1 cellular context compared by ENCODE assay signal in the genomic region with DNA sequence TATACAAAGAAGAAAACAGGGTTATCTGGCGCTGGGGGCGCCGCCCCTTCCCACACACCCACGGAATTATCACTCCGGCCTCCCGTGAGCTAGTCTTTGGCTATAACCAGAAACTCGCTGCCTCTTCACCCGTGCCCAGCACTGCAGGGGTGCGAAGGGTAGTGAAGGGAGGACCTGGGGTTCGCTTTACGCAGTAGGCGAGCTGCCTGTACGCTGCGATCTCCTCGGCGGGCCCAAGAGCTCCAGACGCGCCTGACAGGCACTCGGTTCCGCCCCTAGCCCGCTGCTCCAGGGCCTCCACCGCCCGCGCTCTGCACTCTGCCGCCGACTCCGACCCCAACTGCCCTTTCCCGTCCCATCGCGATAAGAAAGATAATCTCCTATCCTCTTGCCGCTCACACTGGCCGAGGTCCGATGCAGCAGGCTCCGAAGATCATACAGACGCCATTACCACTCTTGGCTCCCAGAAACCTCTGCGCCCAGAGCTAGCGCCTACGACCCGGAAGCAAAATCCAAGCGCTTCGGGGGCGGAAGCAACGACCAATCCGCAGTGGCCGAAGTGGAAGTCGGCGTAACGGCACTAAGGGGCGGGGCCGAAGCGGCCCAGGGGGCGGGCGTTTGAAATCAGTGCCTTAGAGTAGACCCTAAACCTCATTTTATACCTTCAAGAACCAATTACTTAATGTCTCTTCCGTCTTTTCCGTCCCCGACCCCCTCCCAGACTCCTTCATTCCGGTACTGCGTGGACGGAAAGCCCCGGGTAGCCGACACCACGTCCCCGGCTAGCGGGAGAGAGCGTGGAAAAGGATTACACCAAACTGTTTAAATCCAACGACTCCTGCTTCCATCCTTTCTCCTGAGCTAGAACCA.
TF ChIP-seq lines count a peak whose summit lies in the region.

A gene (minus strand): TSS at position 458 of the 870 bp plus-strand sequence. CDS start 1,371 bp downstream, outside the sequence.
A gene (plus strand): TSS at position 611 of the 870 bp plus-strand sequence. CDS start 23,664 bp downstream, outside the sequence.

TF ChIP-seq in HepG2, 621 proteins besides CTCF, POLR2A, EP300 and RAD21 (continued from another document and continues in another):
- TF ChIP-seq, protein P1, sequence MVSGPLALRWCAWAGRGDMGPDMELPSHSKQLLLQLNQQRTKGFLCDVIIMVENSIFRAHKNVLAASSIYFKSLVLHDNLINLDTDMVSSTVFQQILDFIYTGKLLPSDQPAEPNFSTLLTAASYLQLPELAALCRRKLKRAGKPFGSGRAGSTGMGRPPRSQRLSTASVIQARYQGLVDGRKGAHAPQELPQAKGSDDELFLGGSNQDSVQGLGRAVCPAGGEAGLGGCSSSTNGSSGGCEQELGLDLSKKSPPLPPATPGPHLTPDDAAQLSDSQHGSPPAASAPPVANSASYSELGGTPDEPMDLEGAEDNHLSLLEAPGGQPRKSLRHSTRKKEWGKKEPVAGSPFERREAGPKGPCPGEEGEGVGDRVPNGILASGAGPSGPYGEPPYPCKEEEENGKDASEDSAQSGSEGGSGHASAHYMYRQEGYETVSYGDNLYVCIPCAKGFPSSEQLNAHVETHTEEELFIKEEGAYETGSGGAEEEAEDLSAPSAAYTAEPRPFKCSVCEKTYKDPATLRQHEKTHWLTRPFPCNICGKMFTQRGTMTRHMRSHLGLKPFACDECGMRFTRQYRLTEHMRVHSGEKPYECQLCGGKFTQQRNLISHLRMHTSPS (CRISPR knock-in tag; IDR thresholded peaks at IDR 0.05; ENCODE audit: low read depth) = no peak
- TF ChIP-seq, protein P2, sequence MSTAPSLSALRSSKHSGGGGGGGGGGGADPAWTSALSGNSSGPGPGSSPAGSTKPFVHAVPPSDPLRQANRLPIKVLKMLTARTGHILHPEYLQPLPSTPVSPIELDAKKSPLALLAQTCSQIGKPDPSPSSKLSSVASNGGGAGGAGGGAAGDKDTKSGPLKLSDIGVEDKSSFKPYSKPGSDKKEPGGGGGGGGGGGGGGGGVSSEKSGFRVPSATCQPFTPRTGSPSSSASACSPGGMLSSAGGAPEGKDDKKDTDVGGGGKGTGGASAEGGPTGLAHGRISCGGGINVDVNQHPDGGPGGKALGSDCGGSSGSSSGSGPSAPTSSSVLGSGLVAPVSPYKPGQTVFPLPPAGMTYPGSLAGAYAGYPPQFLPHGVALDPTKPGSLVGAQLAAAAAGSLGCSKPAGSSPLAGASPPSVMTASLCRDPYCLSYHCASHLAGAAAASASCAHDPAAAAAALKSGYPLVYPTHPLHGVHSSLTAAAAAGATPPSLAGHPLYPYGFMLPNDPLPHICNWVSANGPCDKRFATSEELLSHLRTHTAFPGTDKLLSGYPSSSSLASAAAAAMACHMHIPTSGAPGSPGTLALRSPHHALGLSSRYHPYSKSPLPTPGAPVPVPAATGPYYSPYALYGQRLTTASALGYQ (CRISPR knock-in tag; IDR thresholded peaks at IDR 0.05) = no peak; the same call in 1 of the 2 replicates
- no peak for TF ChIP-seq NONO (IDR thresholded peaks at IDR 0.05)
- peak; percentile 53 for TF ChIP-seq NONO (CRISPR knock-in tag; conservative IDR thresholded peaks at IDR 0.05)
- TF ChIP-seq HOXD1 (CRISPR knock-in tag; IDR thresholded peaks at IDR 0.05) = no peak
- TF ChIP-seq ZNF891 (CRISPR knock-in tag; IDR thresholded peaks at IDR 0.05) = peak; percentile 56; the same call in 1 of the 2 replicates
- TF ChIP-seq ISL2 (CRISPR knock-in tag; IDR thresholded peaks at IDR 0.05) = peak; percentile 26; the same call in 1 of the 2 replicates
- no peak for TF ChIP-seq ZNF776 (CRISPR knock-in tag; IDR thresholded peaks at IDR 0.05)
- peak; percentile 30; the same call in 1 of the 2 replicates for TF ChIP-seq FOXJ3 (CRISPR knock-in tag; IDR thresholded peaks at IDR 0.05; ENCODE audit: borderline replicate concordance)
- no peak for TF ChIP-seq RFX3 (CRISPR knock-in tag; IDR thresholded peaks at IDR 0.05)
- TF ChIP-seq, protein P3, sequence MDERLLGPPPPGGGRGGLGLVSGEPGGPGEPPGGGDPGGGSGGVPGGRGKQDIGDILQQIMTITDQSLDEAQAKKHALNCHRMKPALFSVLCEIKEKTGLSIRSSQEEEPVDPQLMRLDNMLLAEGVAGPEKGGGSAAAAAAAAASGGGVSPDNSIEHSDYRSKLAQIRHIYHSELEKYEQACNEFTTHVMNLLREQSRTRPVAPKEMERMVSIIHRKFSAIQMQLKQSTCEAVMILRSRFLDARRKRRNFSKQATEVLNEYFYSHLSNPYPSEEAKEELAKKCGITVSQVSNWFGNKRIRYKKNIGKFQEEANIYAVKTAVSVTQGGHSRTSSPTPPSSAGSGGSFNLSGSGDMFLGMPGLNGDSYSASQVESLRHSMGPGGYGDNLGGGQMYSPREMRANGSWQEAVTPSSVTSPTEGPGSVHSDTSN (CRISPR knock-in tag; IDR thresholded peaks at IDR 0.05) = no peak
- TF ChIP-seq, protein P4, sequence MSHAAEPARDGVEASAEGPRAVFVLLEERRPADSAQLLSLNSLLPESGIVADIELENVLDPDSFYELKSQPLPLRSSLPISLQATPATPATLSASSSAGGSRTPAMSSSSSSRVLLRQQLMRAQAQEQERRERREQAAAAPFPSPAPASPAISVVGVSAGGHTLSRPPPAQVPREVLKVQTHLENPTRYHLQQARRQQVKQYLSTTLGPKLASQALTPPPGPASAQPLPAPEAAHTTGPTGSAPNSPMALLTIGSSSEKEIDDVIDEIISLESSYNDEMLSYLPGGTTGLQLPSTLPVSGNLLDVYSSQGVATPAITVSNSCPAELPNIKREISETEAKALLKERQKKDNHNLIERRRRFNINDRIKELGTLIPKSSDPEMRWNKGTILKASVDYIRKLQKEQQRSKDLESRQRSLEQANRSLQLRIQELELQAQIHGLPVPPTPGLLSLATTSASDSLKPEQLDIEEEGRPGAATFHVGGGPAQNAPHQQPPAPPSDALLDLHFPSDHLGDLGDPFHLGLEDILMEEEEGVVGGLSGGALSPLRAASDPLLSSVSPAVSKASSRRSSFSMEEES (CRISPR knock-in tag; IDR thresholded peaks at IDR 0.05) = no peak; the same call in 1 of the 2 replicates
- TF ChIP-seq TBX3 (IDR thresholded peaks at IDR 0.05; ENCODE audit: borderline replicate concordance) = no peak
- TF ChIP-seq SSRP1 (CRISPR knock-in tag; IDR thresholded peaks at IDR 0.05) = no peak
- TF ChIP-seq ZNF282 (IDR thresholded peaks at IDR 0.05; ENCODE audit: partially characterized antibody) = no peak
- TF ChIP-seq SMAD9 (CRISPR knock-in tag; IDR thresholded peaks at IDR 0.05) = no peak
- TF ChIP-seq, protein P5, sequence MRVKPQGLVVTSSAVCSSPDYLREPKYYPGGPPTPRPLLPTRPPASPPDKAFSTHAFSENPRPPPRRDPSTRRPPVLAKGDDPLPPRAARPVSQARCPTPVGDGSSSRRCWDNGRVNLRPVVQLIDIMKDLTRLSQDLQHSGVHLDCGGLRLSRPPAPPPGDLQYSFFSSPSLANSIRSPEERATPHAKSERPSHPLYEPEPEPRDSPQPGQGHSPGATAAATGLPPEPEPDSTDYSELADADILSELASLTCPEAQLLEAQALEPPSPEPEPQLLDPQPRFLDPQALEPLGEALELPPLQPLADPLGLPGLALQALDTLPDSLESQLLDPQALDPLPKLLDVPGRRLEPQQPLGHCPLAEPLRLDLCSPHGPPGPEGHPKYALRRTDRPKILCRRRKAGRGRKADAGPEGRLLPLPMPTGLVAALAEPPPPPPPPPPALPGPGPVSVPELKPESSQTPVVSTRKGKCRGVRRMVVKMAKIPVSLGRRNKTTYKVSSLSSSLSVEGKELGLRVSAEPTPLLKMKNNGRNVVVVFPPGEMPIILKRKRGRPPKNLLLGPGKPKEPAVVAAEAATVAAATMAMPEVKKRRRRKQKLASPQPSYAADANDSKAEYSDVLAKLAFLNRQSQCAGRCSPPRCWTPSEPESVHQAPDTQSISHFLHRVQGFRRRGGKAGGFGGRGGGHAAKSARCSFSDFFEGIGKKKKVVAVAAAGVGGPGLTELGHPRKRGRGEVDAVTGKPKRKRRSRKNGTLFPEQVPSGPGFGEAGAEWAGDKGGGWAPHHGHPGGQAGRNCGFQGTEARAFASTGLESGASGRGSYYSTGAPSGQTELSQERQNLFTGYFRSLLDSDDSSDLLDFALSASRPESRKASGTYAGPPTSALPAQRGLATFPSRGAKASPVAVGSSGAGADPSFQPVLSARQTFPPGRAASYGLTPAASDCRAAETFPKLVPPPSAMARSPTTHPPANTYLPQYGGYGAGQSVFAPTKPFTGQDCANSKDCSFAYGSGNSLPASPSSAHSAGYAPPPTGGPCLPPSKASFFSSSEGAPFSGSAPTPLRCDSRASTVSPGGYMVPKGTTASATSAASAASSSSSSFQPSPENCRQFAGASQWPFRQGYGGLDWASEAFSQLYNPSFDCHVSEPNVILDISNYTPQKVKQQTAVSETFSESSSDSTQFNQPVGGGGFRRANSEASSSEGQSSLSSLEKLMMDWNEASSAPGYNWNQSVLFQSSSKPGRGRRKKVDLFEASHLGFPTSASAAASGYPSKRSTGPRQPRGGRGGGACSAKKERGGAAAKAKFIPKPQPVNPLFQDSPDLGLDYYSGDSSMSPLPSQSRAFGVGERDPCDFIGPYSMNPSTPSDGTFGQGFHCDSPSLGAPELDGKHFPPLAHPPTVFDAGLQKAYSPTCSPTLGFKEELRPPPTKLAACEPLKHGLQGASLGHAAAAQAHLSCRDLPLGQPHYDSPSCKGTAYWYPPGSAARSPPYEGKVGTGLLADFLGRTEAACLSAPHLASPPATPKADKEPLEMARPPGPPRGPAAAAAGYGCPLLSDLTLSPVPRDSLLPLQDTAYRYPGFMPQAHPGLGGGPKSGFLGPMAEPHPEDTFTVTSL (CRISPR knock-in tag; IDR thresholded peaks at IDR 0.05; ENCODE audit: borderline replicate concordance) = no peak; the same call in 1 of the 2 replicates
- no peak for TF ChIP-seq LCORL (IDR thresholded peaks at IDR 0.05)
- TF ChIP-seq LCORL (CRISPR knock-in tag; IDR thresholded peaks at IDR 0.05) = no peak; the same call in 1 of the 2 replicates
- TF ChIP-seq, protein P6, sequence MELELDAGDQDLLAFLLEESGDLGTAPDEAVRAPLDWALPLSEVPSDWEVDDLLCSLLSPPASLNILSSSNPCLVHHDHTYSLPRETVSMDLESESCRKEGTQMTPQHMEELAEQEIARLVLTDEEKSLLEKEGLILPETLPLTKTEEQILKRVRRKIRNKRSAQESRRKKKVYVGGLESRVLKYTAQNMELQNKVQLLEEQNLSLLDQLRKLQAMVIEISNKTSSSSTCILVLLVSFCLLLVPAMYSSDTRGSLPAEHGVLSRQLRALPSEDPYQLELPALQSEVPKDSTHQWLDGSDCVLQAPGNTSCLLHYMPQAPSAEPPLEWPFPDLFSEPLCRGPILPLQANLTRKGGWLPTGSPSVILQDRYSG (CRISPR knock-in tag; IDR thresholded peaks at IDR 0.05) = no peak
- no peak for TF ChIP-seq HNRNPUL1 (IDR thresholded peaks at IDR 0.05; ENCODE audit: low read depth, low read length)
- peak; percentile 61; the same call in 1 of the 2 replicates for TF ChIP-seq ZIK1 (CRISPR knock-in tag; IDR thresholded peaks at IDR 0.05; ENCODE audit: borderline replicate concordance, low read depth)
- no peak for TF ChIP-seq SMARCC2 (IDR thresholded peaks at IDR 0.05)
- TF ChIP-seq, protein P7, sequence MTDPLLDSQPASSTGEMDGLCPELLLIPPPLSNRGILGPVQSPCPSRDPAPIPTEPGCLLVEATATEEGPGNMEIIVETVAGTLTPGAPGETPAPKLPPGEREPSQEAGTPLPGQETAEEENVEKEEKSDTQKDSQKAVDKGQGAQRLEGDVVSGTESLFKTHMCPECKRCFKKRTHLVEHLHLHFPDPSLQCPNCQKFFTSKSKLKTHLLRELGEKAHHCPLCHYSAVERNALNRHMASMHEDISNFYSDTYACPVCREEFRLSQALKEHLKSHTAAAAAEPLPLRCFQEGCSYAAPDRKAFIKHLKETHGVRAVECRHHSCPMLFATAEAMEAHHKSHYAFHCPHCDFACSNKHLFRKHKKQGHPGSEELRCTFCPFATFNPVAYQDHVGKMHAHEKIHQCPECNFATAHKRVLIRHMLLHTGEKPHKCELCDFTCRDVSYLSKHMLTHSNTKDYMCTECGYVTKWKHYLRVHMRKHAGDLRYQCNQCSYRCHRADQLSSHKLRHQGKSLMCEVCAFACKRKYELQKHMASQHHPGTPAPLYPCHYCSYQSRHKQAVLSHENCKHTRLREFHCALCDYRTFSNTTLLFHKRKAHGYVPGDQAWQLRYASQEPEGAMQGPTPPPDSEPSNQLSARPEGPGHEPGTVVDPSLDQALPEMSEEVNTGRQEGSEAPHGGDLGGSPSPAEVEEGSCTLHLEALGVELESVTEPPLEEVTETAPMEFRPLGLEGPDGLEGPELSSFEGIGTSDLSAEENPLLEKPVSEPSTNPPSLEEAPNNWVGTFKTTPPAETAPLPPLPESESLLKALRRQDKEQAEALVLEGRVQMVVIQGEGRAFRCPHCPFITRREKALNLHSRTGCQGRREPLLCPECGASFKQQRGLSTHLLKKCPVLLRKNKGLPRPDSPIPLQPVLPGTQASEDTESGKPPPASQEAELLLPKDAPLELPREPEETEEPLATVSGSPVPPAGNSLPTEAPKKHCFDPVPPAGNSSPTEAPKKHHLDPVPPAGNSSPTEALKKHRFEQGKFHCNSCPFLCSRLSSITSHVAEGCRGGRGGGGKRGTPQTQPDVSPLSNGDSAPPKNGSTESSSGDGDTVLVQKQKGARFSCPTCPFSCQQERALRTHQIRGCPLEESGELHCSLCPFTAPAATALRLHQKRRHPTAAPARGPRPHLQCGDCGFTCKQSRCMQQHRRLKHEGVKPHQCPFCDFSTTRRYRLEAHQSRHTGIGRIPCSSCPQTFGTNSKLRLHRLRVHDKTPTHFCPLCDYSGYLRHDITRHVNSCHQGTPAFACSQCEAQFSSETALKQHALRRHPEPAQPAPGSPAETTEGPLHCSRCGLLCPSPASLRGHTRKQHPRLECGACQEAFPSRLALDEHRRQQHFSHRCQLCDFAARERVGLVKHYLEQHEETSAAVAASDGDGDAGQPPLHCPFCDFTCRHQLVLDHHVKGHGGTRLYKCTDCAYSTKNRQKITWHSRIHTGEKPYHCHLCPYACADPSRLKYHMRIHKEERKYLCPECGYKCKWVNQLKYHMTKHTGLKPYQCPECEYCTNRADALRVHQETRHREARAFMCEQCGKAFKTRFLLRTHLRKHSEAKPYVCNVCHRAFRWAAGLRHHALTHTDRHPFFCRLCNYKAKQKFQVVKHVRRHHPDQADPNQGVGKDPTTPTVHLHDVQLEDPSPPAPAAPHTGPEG (CRISPR knock-in tag; IDR thresholded peaks at IDR 0.05) = no peak
- no peak for TF ChIP-seq NPAS2 (CRISPR knock-in tag; IDR thresholded peaks at IDR 0.05; ENCODE audit: borderline replicate concordance)
- no peak for TF ChIP-seq RELA (CRISPR knock-in tag; IDR thresholded peaks at IDR 0.05)
- no peak for TF ChIP-seq BHLHE40 (IDR thresholded peaks at IDR 0.05; ENCODE audit: low read length)
- no peak for TF ChIP-seq ZNF761 (CRISPR knock-in tag; conservative IDR thresholded peaks at IDR 0.05)
- TF ChIP-seq RAD51 (IDR thresholded peaks at IDR 0.05; ENCODE audit: borderline replicate concordance) = no peak
- TF ChIP-seq KLF15 (CRISPR knock-in tag; IDR thresholded peaks at IDR 0.05; ENCODE audit: borderline replicate concordance) = no peak
- TF ChIP-seq ZNF501 (CRISPR knock-in tag; IDR thresholded peaks at IDR 0.05) = peak; percentile 78
- TF ChIP-seq, protein P8, sequence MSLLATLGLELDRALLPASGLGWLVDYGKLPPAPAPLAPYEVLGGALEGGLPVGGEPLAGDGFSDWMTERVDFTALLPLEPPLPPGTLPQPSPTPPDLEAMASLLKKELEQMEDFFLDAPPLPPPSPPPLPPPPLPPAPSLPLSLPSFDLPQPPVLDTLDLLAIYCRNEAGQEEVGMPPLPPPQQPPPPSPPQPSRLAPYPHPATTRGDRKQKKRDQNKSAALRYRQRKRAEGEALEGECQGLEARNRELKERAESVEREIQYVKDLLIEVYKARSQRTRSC (CRISPR knock-in tag; IDR thresholded peaks at IDR 0.05; ENCODE audit: low read depth) = no peak
- TF ChIP-seq ZNF790 (CRISPR knock-in tag; IDR thresholded peaks at IDR 0.05; ENCODE audit: borderline replicate concordance) = no peak
- 0 out of 2 replicates have a peak, but pooled peaks have one; percentile 75 for TF ChIP-seq PCBP1 (IDR thresholded peaks at IDR 0.05; ENCODE audit: borderline replicate concordance, low read depth, low read length)
- no peak for TF ChIP-seq PAF1 (CRISPR knock-in tag; IDR thresholded peaks at IDR 0.05)
- no peak for TF ChIP-seq ZZZ3 (CRISPR knock-in tag; IDR thresholded peaks at IDR 0.05; ENCODE audit: borderline replicate concordance)
- TF ChIP-seq TOE1 (CRISPR knock-in tag; IDR thresholded peaks at IDR 0.05) = peak; percentile 61; the same call in 1 of the 2 replicates
